ENCODE assay signal across 34 cellular contexts in the genomic region with DNA sequence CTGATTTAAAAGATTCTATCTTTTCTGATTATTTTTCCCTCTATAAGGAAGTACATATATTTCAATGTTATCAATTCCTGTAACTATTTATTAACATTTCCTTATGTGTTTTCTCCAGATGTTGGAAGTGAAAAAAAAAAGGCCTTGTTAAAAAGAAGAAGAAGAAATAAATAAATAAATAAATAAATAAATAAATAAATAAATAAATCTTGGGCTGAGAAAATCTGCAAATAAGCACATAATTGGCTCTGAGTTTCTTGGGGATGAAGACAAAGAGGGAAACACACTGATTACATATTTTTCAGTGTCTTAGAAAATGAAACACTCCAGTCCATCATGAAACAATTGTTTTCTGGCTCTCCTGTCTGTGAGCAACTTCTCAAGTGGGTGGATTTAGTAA.
"Had no signal": no experiment of that assay in that cellular context is flagged by ENCODE, and none has a peak within 500 bp of the region (broad histone marks: within the 10 kb centered on the region; RNA-seq: fewer than 3 reads in every experiment).

No MANE protein-coding gene starts in this region.

- H3K27ac Mint-ChIP-seq: activated B cell treated with CpG ODN at 0.5 μM for 24 hours; activated CD8-positive, alpha-beta T cell treated with anti-CD3 and anti-CD28 coated beads, Interleukin-2, amount 10 ng/mL, durations not matched to agents 7 days and 5 days; activated naive CD4-positive, alpha-beta T cell treated with anti-CD3 and anti-CD28 coated beads, Interleukin-2, amount 10 ng/mL, durations not matched to agents 7 days and 5 days; activated naive CD4-positive, alpha-beta T cell treated with anti-CD3 and anti-CD28 coated beads, Interleukin-2, amount 50 U/mL, for 72 hours; activated naive CD8-positive, alpha-beta T cell treated with anti-CD3 and anti-CD28 coated beads, Interleukin-2, amount 10 ng/mL, durations not matched to agents 7 days and 5 days; activated T-cell treated with anti-CD3 and anti-CD28 coated beads, Interleukin-2, amount 50 U/mL, for 24 hours; activated T-cell treated with anti-CD3 and anti-CD28 coated beads, Interleukin-2, amount 50 U/mL, for 72 hours; brain; effector memory CD8-positive, alpha-beta T cell; T-helper 17 cell; T-helper 2 cell treated with Interferon-gamma antibody and Interleukin-4, amounts not matched to agents 5 μg/mL and 100 μg/mL, for 36 hours had no signal

- H3K9me3 ChIP-seq: ascending aorta, breast epithelium, esophagus squamous epithelium, gastroesophageal sphincter, heart right ventricle had no signal

- ATAC-seq: activated CD4-positive, CD25-positive, alpha-beta regulatory T cell treated with anti-CD3 and anti-CD28 coated beads, Interleukin-2, amount 50 U/mL, for 24 hours; activated CD8-positive, alpha-beta T cell treated with anti-CD3 and anti-CD28 coated beads, Interleukin-2, amount 10 ng/mL, durations not matched to agents 7 days and 5 days; activated naive CD4-positive, alpha-beta T cell treated with anti-CD3 and anti-CD28 coated beads, Interleukin-2, amount 50 U/mL, for 72 hours; activated T-cell treated with anti-CD3 and anti-CD28 coated beads, Interleukin-2, amount 50 U/mL, for 72 hours; effector memory CD8-positive, alpha-beta T cell; gastroesophageal sphincter; heart right ventricle; T-helper 17 cell had no signal

- H3K4me3 Mint-ChIP-seq: activated B cell treated with CpG ODN at 0.5 μM for 24 hours; activated CD8-positive, alpha-beta T cell treated with anti-CD3 and anti-CD28 coated beads, Interleukin-2, amount 10 ng/mL, durations not matched to agents 7 days and 5 days; activated naive CD4-positive, alpha-beta T cell treated with anti-CD3 and anti-CD28 coated beads, Interleukin-2, amount 10 ng/mL, durations not matched to agents 7 days and 5 days; activated naive CD8-positive, alpha-beta T cell treated with anti-CD3 and anti-CD28 coated beads, Interleukin-2, amount 10 ng/mL, durations not matched to agents 7 days and 5 days; activated T-cell treated with anti-CD3 and anti-CD28 coated beads, Interleukin-2, amount 50 U/mL, for 24 hours; activated T-cell treated with anti-CD3 and anti-CD28 coated beads, Interleukin-2, amount 50 U/mL, for 72 hours; brain; effector memory CD8-positive, alpha-beta T cell; T-helper 17 cell; T-helper 2 cell treated with Interferon-gamma antibody and Interleukin-4, amounts not matched to agents 5 μg/mL and 100 μg/mL, for 36 hours had no signal

- H3K4me1 Mint-ChIP-seq: activated B cell treated with CpG ODN at 0.5 μM for 24 hours; activated naive CD4-positive, alpha-beta T cell treated with anti-CD3 and anti-CD28 coated beads, Interleukin-2, amount 10 ng/mL, durations not matched to agents 7 days and 5 days; activated naive CD8-positive, alpha-beta T cell treated with anti-CD3 and anti-CD28 coated beads, Interleukin-2, amount 10 ng/mL, durations not matched to agents 7 days and 5 days; brain; T-helper 17 cell had no signal

- H3K27me3 Mint-ChIP-seq: brain had no signal

- H3K27ac ChIP-seq: ascending aorta, breast epithelium, cardiac muscle cell, epithelial cell of prostate, esophagus squamous epithelium, gastroesophageal sphincter, heart right ventricle, WERI-Rb-1 had no signal

- H3K9me3 Mint-ChIP-seq: activated B cell treated with CpG ODN at 0.5 μM for 24 hours; activated naive CD4-positive, alpha-beta T cell treated with anti-CD3 and anti-CD28 coated beads, Interleukin-2, amount 10 ng/mL, durations not matched to agents 7 days and 5 days; activated naive CD4-positive, alpha-beta T cell treated with anti-CD3 and anti-CD28 coated beads, Interleukin-2, amount 50 U/mL, for 72 hours; activated T-cell treated with anti-CD3 and anti-CD28 coated beads, Interleukin-2, amount 50 U/mL, for 24 hours; activated T-cell treated with anti-CD3 and anti-CD28 coated beads, Interleukin-2, amount 50 U/mL, for 72 hours; effector memory CD8-positive, alpha-beta T cell; T-helper 2 cell treated with Interferon-gamma antibody and Interleukin-4, amounts not matched to agents 5 μg/mL and 100 μg/mL, for 36 hours had no signal

- H3K4me1 ChIP-seq: ascending aorta, breast epithelium, esophagus squamous epithelium, gastroesophageal sphincter, heart right ventricle had no signal

- H3K36me3 ChIP-seq: ascending aorta, breast epithelium, cardiac muscle cell, esophagus squamous epithelium, gastroesophageal sphincter, heart right ventricle, WERI-Rb-1 had no signal

- H3K27me3 ChIP-seq: ascending aorta, breast epithelium, cardiac muscle cell, gastroesophageal sphincter had no signal

- DNase-seq: activated B cell treated with CpG ODN at 0.5 μM for 24 hours; activated CD4-positive, alpha-beta T cell treated with anti-CD3 and anti-CD28 coated beads for 48 hours; activated CD4-positive, alpha-beta T cell treated with anti-CD3 and anti-CD28 coated beads, Interleukin-2, amount 50 U/mL, for 1 hour; activated CD4-positive, alpha-beta T cell treated with anti-CD3 and anti-CD28 coated beads, Interleukin-2, amount 50 U/mL, for 48 hours; activated CD8-positive, alpha-beta memory T cell treated with anti-CD3 and anti-CD28 coated beads, Interleukin-2, amount 50 U/mL, for 48 hours; activated CD8-positive, alpha-beta T cell treated with anti-CD3 and anti-CD28 coated beads, Interleukin-2, amount 10 ng/mL, durations not matched to agents 7 days and 5 days; activated gamma-delta T cell; activated naive CD4-positive, alpha-beta T cell; activated naive CD4-positive, alpha-beta T cell treated with anti-CD3 and anti-CD28 coated beads, Interleukin-2, amount 10 ng/mL, durations not matched to agents 7 days and 5 days; activated naive CD8-positive, alpha-beta T cell treated with anti-CD3 and anti-CD28 coated beads, Interleukin-2, amount 10 ng/mL, durations not matched to agents 7 days and 5 days; activated T-cell treated with anti-CD3 and anti-CD28 coated beads for 4 hours; activated T-cell treated with anti-CD3 and anti-CD28 coated beads, Interleukin-2, amount 50 U/mL, for 24 hours; activated T-cell treated with anti-CD3 and anti-CD28 coated beads, Interleukin-2, amount 50 U/mL, for 72 hours; central memory CD4-positive, alpha-beta T cell; cortex of kidney; dermis blood vessel endothelial cell; effector CD4-positive, alpha-beta T cell; effector memory CD8-positive, alpha-beta T cell; esophagus squamous epithelium; foreskin melanocyte; heart right ventricle; T-helper 1 cell; T-helper 17 cell; T1000; WERI-Rb-1 had no signal

- H3K36me3 Mint-ChIP-seq: activated naive CD4-positive, alpha-beta T cell treated with anti-CD3 and anti-CD28 coated beads, Interleukin-2, amount 10 ng/mL, durations not matched to agents 7 days and 5 days; activated naive CD4-positive, alpha-beta T cell treated with anti-CD3 and anti-CD28 coated beads, Interleukin-2, amount 50 U/mL, for 72 hours; activated naive CD8-positive, alpha-beta T cell treated with anti-CD3 and anti-CD28 coated beads, Interleukin-2, amount 10 ng/mL, durations not matched to agents 7 days and 5 days; brain had no signal

- H3K4me3 ChIP-seq: ascending aorta, breast epithelium, cardiac muscle cell, esophagus squamous epithelium, gastroesophageal sphincter, heart right ventricle had no signal
